9 cellular contexts compared by ENCODE assay signal in the genomic region with DNA sequence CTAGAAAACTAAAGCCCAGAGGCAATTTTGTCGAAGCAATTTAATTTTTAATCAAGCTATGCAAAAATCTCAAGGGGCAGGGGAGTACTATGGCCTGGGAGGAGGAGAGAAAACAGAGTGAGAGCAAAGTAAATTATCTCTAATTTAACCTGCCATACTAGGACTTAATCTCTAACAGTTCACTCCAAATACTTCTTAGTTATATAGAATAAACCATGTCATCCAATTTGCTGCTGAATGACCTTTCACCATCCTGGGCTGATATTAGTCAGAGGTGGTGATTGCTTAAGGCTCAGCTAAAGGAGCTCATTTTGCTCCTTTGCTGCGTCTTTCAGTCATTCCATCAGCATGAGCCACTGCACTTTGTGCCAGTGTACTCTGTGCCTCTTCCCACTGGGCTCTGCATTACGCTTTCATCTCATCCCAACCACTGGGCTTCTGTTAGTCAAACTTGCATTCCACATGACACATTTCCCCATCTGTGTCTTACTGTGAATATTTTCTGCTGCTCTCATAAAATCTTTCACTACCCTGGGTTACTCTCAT.
DNase-seq lines count a peak whose midpoint lies in the region; ATAC-seq and TF ChIP-seq lines count a peak whose summit lies in the region.
"Had no signal": no experiment of that assay in that cellular context is flagged by ENCODE, and none has a peak within 500 bp of the region (broad histone marks: within the 10 kb centered on the region; RNA-seq: fewer than 3 reads in every experiment).

No MANE protein-coding gene starts in this region.

- H3K36me3 ChIP-seq in stomach = no peaks in the 10 kb centered on the region

- no peak overlapping the region for H3K4me3 ChIP-seq in HFF-Myc (replicated peaks; ENCODE audit: low read depth, low read length)
- no peak overlapping the region for H3K4me3 ChIP-seq in stomach

- no peak for TF ChIP-seq CTCF in HFF-Myc (IDR thresholded peaks at IDR 0.05; ENCODE audit: low read depth, low read length, missing control alignments)
- TF ChIP-seq CTCF in stomach (IDR thresholded peaks at IDR 0.05) = no peak
- TF ChIP-seq CTCF in GM13976 (IDR thresholded peaks at IDR 0.05; ENCODE audit: borderline replicate concordance, control extremely low read depth, extremely low read depth, insufficient read depth, missing control alignments) = no peak

- DNase-seq in HFF-Myc (ENCODE audit: extremely low read depth, low read depth) (peak; percentile 97), amniotic stem cell (lab: John Stamatoyannopoulos, UW) (peak; percentile 89), hepatic stellate cell (ENCODE audit: low spot score) (peak; percentile 70), stomach (peak; percentile 32), GM13976 (ENCODE audit: low spot score) (no peak), RPMI8226 (no peak)

- H3K9me3 ChIP-seq in stomach = no peaks in the 10 kb centered on the region

- in situ Hi-C loops in GM13976 (cut with MboI; ENCODE audit: low sequenced_read_pairs, unreplicated experiment) = no loop called here

- ATAC-seq in HG03159 (IDR thresholded peaks at IDR 0.05; ENCODE audit: unreplicated experiment) = no peak
- ATAC-seq in HG03095 (IDR thresholded peaks at IDR 0.05; ENCODE audit: unreplicated experiment) = no peak
- ATAC-seq: stimulated activated effector memory CD8-positive, alpha-beta T cell treated with anti-CD3 and anti-CD28 coated beads, Interleukin-12 subunit alpha, Interleukin-12 subunit beta, amount 100 ng/mL, for 72 hours had no signal

- TF ChIP-seq POLR2A in stomach (IDR thresholded peaks at IDR 0.05) = no peak

- intact Hi-C loops in stomach (cut with DNase I; ENCODE audit: low total_unique reads) = no loop called here

- H3K27me3 ChIP-seq in stomach = no peaks in the 10 kb centered on the region

- peaks cover 4 to 31% (median 19%) of the 10 kb centered on the region in 4 donors for H3K4me1 ChIP-seq in stomach

- H3K27ac ChIP-seq in stomach = peak overlapping the region in 4 of 5 donors; percentile 62 to 76 (median 70)

- TF ChIP-seq EP300 in stomach (IDR thresholded peaks at IDR 0.05) = no peak

- WGBS in stomach, 5 donors = 61 to 72% (median 65%) methylated on average over 3 of the region's 3 CpGs

Comparison
In these comparisons a context has a peak if more than half of its experiments do, and no peak if none do; other contexts are left out.
1. DNase-seq: peak in HFF-Myc (single experiment), amniotic stem cell (single experiment), hepatic stellate cell (single experiment) and stomach (single experiment); none in GM13976 (single experiment) and RPMI8226 (single experiment).